Comparison of ENCODE assay signal across 16 cellular contexts in genomic region chr6:98976674-98977365, GRCh38.
"Had no signal": no experiment of that assay in that cellular context is flagged by ENCODE, and none has a peak within 500 bp of the region (broad histone marks: within the 10 kb centered on the region; RNA-seq: fewer than 3 reads in every experiment).

No MANE protein-coding gene starts in this region.

- ATAC-seq: activated CD4-positive, CD25-positive, alpha-beta regulatory T cell treated with anti-CD3 and anti-CD28 coated beads, Interleukin-2, amount 50 U/mL, for 24 hours; lower lobe of right lung; pancreas; stimulated activated naive CD8-positive, alpha-beta T cell treated with anti-CD3 and anti-CD28 coated beads, Interleukin-15, amount 100 ng/mL, for 72 hours; T-cell had no signal

- DNase-seq: activated naive CD4-positive, alpha-beta T cell treated with Interleukin-2 at 50 U/mL for 16 hours; activated T-cell treated with anti-CD3 and anti-CD28 coated beads for 4 hours; brain microvascular endothelial cell; cortex of kidney; effector CD8-positive, alpha-beta T cell; foreskin fibroblast; glutamatergic neuron; lower lobe of right lung; pancreas; stimulated activated CD4-positive, alpha-beta T cell treated with anti-CD3 and anti-CD28 coated beads, Interleukin-15, amount 100 ng/mL, for 24 hours; stimulated activated naive CD8-positive, alpha-beta T cell treated with anti-CD3 and anti-CD28 coated beads, Interleukin-15, amount 100 ng/mL, for 72 hours; T-cell; T-helper 9 cell; testis; upper lobe of left lung had no signal

- H3K36me3 ChIP-seq: brain microvascular endothelial cell, lower lobe of right lung, pancreas, upper lobe of left lung had no signal

- H3K9me3 ChIP-seq: lower lobe of right lung, pancreas, testis, upper lobe of left lung had no signal

- H3K4me3 ChIP-seq: lower lobe of right lung, pancreas, testis, upper lobe of left lung had no signal

- H3K27ac ChIP-seq: brain microvascular endothelial cell, lower lobe of right lung, pancreas, testis, upper lobe of left lung had no signal

- H3K4me1 ChIP-seq: lower lobe of right lung, pancreas, testis had no signal

- H3K27me3 ChIP-seq: brain microvascular endothelial cell, pancreas, testis, upper lobe of left lung had no signal
